ENCODE assay signal across 21 cellular contexts in the genomic region with DNA sequence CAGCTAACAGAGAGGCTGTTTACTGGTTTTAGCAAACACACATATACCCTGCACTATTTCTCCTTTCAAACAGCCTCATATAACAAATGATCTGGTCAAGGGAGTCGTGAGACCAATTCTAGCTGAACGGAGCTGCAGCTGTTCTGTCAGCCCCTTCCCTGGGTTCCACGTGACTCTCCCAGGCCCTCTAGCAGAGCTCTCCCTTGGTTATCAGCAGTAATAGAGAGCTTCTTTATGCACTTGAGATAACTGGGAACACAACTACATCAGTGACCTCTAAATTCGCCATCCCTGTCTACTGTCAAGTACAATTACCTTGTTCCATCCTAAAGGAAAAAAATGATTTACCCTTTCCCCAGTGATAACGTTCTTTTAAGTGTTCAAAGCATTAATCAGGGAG. TPM values are rescaled to one million over a fixed set of nuclear protein-coding genes. Genes with fewer than 3 reads are reported as not detected.
A peak's percentile ranks its signal among the peaks of the same experiment; 100 is the strongest.
DNase-seq lines count a peak whose midpoint lies in the region; ATAC-seq and TF ChIP-seq lines count a peak whose summit lies in the region.
"Had no signal": no experiment of that assay in that cellular context is flagged by ENCODE, and none has a peak within 500 bp of the region (broad histone marks: within the 10 kb centered on the region; RNA-seq: fewer than 3 reads in every experiment).

No MANE protein-coding gene starts in this region.

- ATAC-seq in omental fat pad (ENCODE audit: low FRiP score) (no peak), GM21576 (IDR thresholded peaks at IDR 0.05; ENCODE audit: unreplicated experiment) (no peak), GM21390 (IDR thresholded peaks at IDR 0.05; ENCODE audit: unreplicated experiment) (no peak)
- ATAC-seq: activated CD8-positive, alpha-beta T cell treated with anti-CD3 and anti-CD28 coated beads, Interleukin-2, amount 10 ng/mL, durations not matched to agents 7 days and 5 days; activated naive CD4-positive, alpha-beta T cell treated with anti-CD3 and anti-CD28 coated beads, Interleukin-2, amount 50 U/mL, for 72 hours; HCT116; left lung; right lobe of liver; stimulated activated naive B cell treated with anti-CD40 and anti-IgM and Interleukin-4, amounts not matched to agents 10 μg/mL and 1 μg/mL and 100 μg/mL, for 72 hours had no signal

- DNase-seq in Ammon's horn (ENCODE audit: low spot score) (peak; percentile 75), NCI-H524 treated with DMSO at 0.1 percent for 48 hours (lab: John Stamatoyannopoulos, UW) (peak; percentile 37), foreskin melanocyte (peak; percentile 67), midbrain (lab: John Stamatoyannopoulos, UW) (peak; percentile 4), SKM-1 (lab: John Stamatoyannopoulos, UW; ENCODE audit: unreplicated experiment) (no peak), omental fat pad (ENCODE audit: low spot score) (no peak)
- DNase-seq: activated CD8-positive, alpha-beta T cell treated with anti-CD3 and anti-CD28 coated beads, Interleukin-2, amount 10 ng/mL, durations not matched to agents 7 days and 5 days; DMS79; effector memory CD4-positive, alpha-beta T cell; GF-D8; left lung; NCI-H1105; NCI-H2081 treated with DMSO at 0.1 percent for 48 hours; ovary; right lobe of liver; stimulated activated naive B cell treated with anti-CD40 and anti-IgM and Interleukin-4, amounts not matched to agents 10 μg/mL and 1 μg/mL and 100 μg/mL, for 72 hours had no signal

- no peak for TF ChIP-seq CTCF in omental fat pad (IDR thresholded peaks at IDR 0.05)

RNA-seq across cellular contexts. Expression of a gene that starts 28.4 kb away (rescaled TPM):
- total RNA-seq in omental fat pad = 100 to 1,000 TPM in 3 of 4 donors, 10 to 100 TPM in 1; 27.0 to 343 (median 174) TPM
- total RNA-seq: HT1080 had no signal

Comparison
In these comparisons a context has a peak if more than half of its experiments do, and no peak if none do; other contexts are left out.
1. DNase-seq: peak in Ammon's horn (single experiment), NCI-H524 treated with DMSO at 0.1 percent for 48 hours (single experiment), foreskin melanocyte (single experiment) and midbrain (single experiment); none in SKM-1 (single experiment) and omental fat pad (single experiment).